23 cellular contexts compared by ENCODE assay signal in genomic region chr13:113043001-113043630, GRCh38.
DNase-seq lines count a peak whose midpoint lies in the region; ATAC-seq and TF ChIP-seq lines count a peak whose summit lies in the region.
"Had no signal": no experiment of that assay in that cellular context is flagged by ENCODE, and none has a peak within 500 bp of the region (broad histone marks: within the 10 kb centered on the region; RNA-seq: fewer than 3 reads in every experiment).

No MANE protein-coding gene starts in this region.

- H3K4me1 ChIP-seq in neural progenitor cell = peaks cover 4% of the 10 kb centered on the region
- H3K4me1 ChIP-seq: SJCRH30 had no signal

- H3K27me3 Mint-ChIP-seq in T-helper 17 cell (no peaks in the 10 kb centered on the region), neural progenitor cell (ENCODE audit: insufficient read depth, low read depth) (peaks cover 7% of the 10 kb centered on the region)
- H3K27me3 Mint-ChIP-seq: B cell had no signal

- peak overlapping the region; percentile 47 for H3K27ac Mint-ChIP-seq in T-helper 17 cell
- peak overlapping the region; percentile 53 for H3K27ac Mint-ChIP-seq in neural progenitor cell
- H3K27ac Mint-ChIP-seq: B cell; CD8-positive, alpha-beta T cell had no signal

- H3K4me1 Mint-ChIP-seq in T-helper 17 cell (no peaks in the 10 kb centered on the region), neural progenitor cell (peaks cover 20% of the 10 kb centered on the region)
- H3K4me1 Mint-ChIP-seq: B cell had no signal

- no peak overlapping the region for H2AFZ ChIP-seq in neural progenitor cell (replicated peaks)

- no peak for DNase-seq in T-helper 17 cell
- peak in 1 of 10 donors; percentile 31 for DNase-seq in dorsolateral prefrontal cortex
- DNase-seq in neural progenitor cell (ENCODE audit: low spot score) = no peak
- no peak for DNase-seq in inferior parietal cortex (ENCODE audit: extremely low spot score)
- DNase-seq in AG08396 (ENCODE audit: low spot score) = no peak
- DNase-seq in COLO668 (lab: John Stamatoyannopoulos, UW; ENCODE audit: unreplicated experiment) = no peak
- DNase-seq: CD8-positive, alpha-beta T cell; DMS79 treated with DMSO at 0.1 percent for 48 hours; GF-D8; Karpas-422; NCI-H1092 treated with DMSO at 0.1 percent for 48 hours; NCI-H1436 treated with DMSO at 0.1 percent for 48 hours; NCI-H2029; NCI-H446; NCI-H524 treated with DMSO at 0.1 percent for 48 hours; NCI-H82; NK-92 treated with Interleukin-12 subunit alpha and Interleukin-12 subunit beta, amount 100 ng/mL, for 24 hours; PC-3; SJCRH30 had no signal

- H3K4me3 Mint-ChIP-seq in T-helper 17 cell (no peak overlapping the region), neural progenitor cell (no peak overlapping the region)
- H3K4me3 Mint-ChIP-seq: B cell; CD8-positive, alpha-beta T cell had no signal

- H3K27ac ChIP-seq in dorsolateral prefrontal cortex (peak overlapping the region in 55 of 59 donors; percentile 44 to 98 (median 91)), neural progenitor cell (no peak overlapping the region)
- H3K27ac ChIP-seq: C4-2B, SJCRH30 had no signal

- no peak for TF ChIP-seq CTCF in dorsolateral prefrontal cortex (IDR thresholded peaks at IDR 0.05 in 54 of 56, conservative IDR thresholded peaks at IDR 0.05 in 2 of 56; ENCODE audit: low read depth in 1 of 56, partially characterized antibody in 56 of 56)
- no peak for TF ChIP-seq CTCF in neural progenitor cell (IDR thresholded peaks at IDR 0.05)

- intact Hi-C loops in dorsolateral prefrontal cortex (cut with DNase I) = loop anchor here (2.0 to 5.0 kb wide), 4 partner anchors 109 to 254 kb away; partner anchors contain the start of genes CUL4A (in 1 of the 2), LAMP1 (in 1 of the 2) and PCID2 (in 1 of the 2)

- peaks cover 5% of the 10 kb centered on the region for H3K36me3 Mint-ChIP-seq in T-helper 17 cell (ENCODE audit: low read depth)
- H3K36me3 Mint-ChIP-seq in neural progenitor cell = peaks cover 20% of the 10 kb centered on the region

- H3K36me3 ChIP-seq in neural progenitor cell = no peaks in the 10 kb centered on the region
- H3K36me3 ChIP-seq: SJCRH30 had no signal

- H4K20me1 ChIP-seq in neural progenitor cell (ENCODE audit: low read depth) = no peaks in the 10 kb centered on the region

- H3F3A ChIP-seq in neural progenitor cell (ENCODE audit: low read depth) = no peaks in the 10 kb centered on the region

- H3K4me2 ChIP-seq in neural progenitor cell = no peak overlapping the region

- no peak overlapping the region for H3K9ac ChIP-seq in neural progenitor cell

- no peak for ATAC-seq in T-helper 17 cell
- ATAC-seq in HG03139 (IDR thresholded peaks at IDR 0.05; ENCODE audit: unreplicated experiment) = no peak
- ATAC-seq: CD8-positive, alpha-beta T cell; PC-3; SK-N-SH treated with all-trans-retinoic acid at 6 μM for 48 hours had no signal

- H3K9me3 ChIP-seq in T-helper 17 cell (ENCODE audit: control insufficient read depth, low read length, poor library complexity, severe bottlenecking) (no peaks in the 10 kb centered on the region), neural progenitor cell (ENCODE audit: low read depth) (no peaks in the 10 kb centered on the region)
- H3K9me3 ChIP-seq: SJCRH30 had no signal

- H3K27me3 ChIP-seq in dorsolateral prefrontal cortex (no peaks in the 10 kb centered on the region), neural progenitor cell (no peaks in the 10 kb centered on the region)
- H3K27me3 ChIP-seq: SJCRH30 had no signal

- H3K4me3 ChIP-seq in dorsolateral prefrontal cortex (peak overlapping the region in 32 of 59 donors; percentile 2 to 85 (median 72)), neural progenitor cell (no peak overlapping the region)
- H3K4me3 ChIP-seq: SJCRH30 had no signal

- H3K79me2 ChIP-seq in neural progenitor cell (ENCODE audit: low read depth) = no peaks in the 10 kb centered on the region

- peaks cover 4% of the 10 kb centered on the region for H3K9me3 Mint-ChIP-seq in neural progenitor cell
- H3K9me3 Mint-ChIP-seq: CD8-positive, alpha-beta T cell had no signal
